Comparison of ENCODE assay signal across 25 cellular contexts in genomic region chr17:15929941-15930340, GRCh38.
"Had no signal": no experiment of that assay in that cellular context is flagged by ENCODE, and none has a peak within 500 bp of the region (broad histone marks: within the 10 kb centered on the region; RNA-seq: fewer than 3 reads in every experiment).

No MANE protein-coding gene starts in this region.

- H3K4me3 Mint-ChIP-seq: mesothelial cell of epicardium; naive B cell; natural killer cell; nephron progenitor cell; neural progenitor cell; stimulated activated effector memory CD8-positive, alpha-beta T cell treated with anti-CD3 and anti-CD28 coated beads, Interleukin-12 subunit alpha, Interleukin-12 subunit beta, amount 100 ng/mL, for 72 hours; stimulated activated naive CD8-positive, alpha-beta T cell treated with anti-CD3 and anti-CD28 coated beads, Interleukin-15, Interleukin-2, amounts not matched to agents 100 ng/mL and 50 ng/mL, for 24 hours had no signal

- H3K36me3 Mint-ChIP-seq: mesothelial cell of epicardium; natural killer cell; neural progenitor cell; stimulated activated effector memory CD8-positive, alpha-beta T cell treated with anti-CD3 and anti-CD28 coated beads, Interleukin-12 subunit alpha, Interleukin-12 subunit beta, amount 100 ng/mL, for 72 hours had no signal

- H2AFZ ChIP-seq: neural progenitor cell, parathyroid adenoma had no signal

- H3K9me3 Mint-ChIP-seq: nephron progenitor cell; neural progenitor cell; stimulated activated effector memory CD8-positive, alpha-beta T cell treated with anti-CD3 and anti-CD28 coated beads, Interleukin-12 subunit alpha, Interleukin-12 subunit beta, amount 100 ng/mL, for 72 hours; stimulated activated naive CD8-positive, alpha-beta T cell treated with anti-CD3 and anti-CD28 coated beads, Interleukin-15, Interleukin-2, amounts not matched to agents 100 ng/mL and 50 ng/mL, for 24 hours had no signal

- H3K27ac ChIP-seq: left ventricle myocardium inferior, neural progenitor cell, neutrophil, parathyroid adenoma, right atrium auricular region, right lobe of liver, skin epidermis, suprapubic skin, thoracic aorta, tibial artery, uterus had no signal

- H3K27me3 ChIP-seq: neural progenitor cell, neutrophil, right atrium auricular region, right lobe of liver, suprapubic skin, uterus had no signal

- H3K4me2 ChIP-seq: neural progenitor cell had no signal

- H3K4me1 ChIP-seq: neural progenitor cell, parathyroid adenoma, right atrium auricular region, right lobe of liver, suprapubic skin, tibial artery, uterus had no signal

- ATAC-seq: natural killer cell; right lobe of liver; stimulated activated effector memory CD8-positive, alpha-beta T cell treated with anti-CD3 and anti-CD28 coated beads, Interleukin-12 subunit alpha, Interleukin-12 subunit beta, amount 100 ng/mL, for 72 hours had no signal

- DNase-seq: hippocampal formation; left ventricle myocardium inferior; mesendoderm; naive B cell; natural killer cell; nephron progenitor cell; occipital lobe; right lobe of liver; stimulated activated CD4-positive, alpha-beta T cell treated with anti-CD3 and anti-CD28 coated beads, Interleukin-4, amount 100 ng/mL, for 24 hours; stimulated activated naive CD4-positive, alpha-beta T cell; tibial artery; trophoblast cell; uterus had no signal

- H3K79me2 ChIP-seq: parathyroid adenoma had no signal

- H3K9me3 ChIP-seq: left ventricle myocardium inferior, neutrophil, right atrium auricular region, right lobe of liver, suprapubic skin, thoracic aorta, tibial artery, uterus had no signal

- H3K27ac Mint-ChIP-seq: mesothelial cell of epicardium; naive B cell; natural killer cell; nephron progenitor cell; neural progenitor cell; progenitor cell of endocrine pancreas; stimulated activated effector memory CD8-positive, alpha-beta T cell treated with anti-CD3 and anti-CD28 coated beads, Interleukin-12 subunit alpha, Interleukin-12 subunit beta, amount 100 ng/mL, for 72 hours; stimulated activated naive CD8-positive, alpha-beta T cell treated with anti-CD3 and anti-CD28 coated beads, Interleukin-15, Interleukin-2, amounts not matched to agents 100 ng/mL and 50 ng/mL, for 24 hours had no signal

- H3K4me3 ChIP-seq: left ventricle myocardium inferior, lung, neural progenitor cell, right atrium auricular region, right lobe of liver, skin epidermis, suprapubic skin, thoracic aorta, tibial artery, uterus had no signal

- H3K36me3 ChIP-seq: left ventricle myocardium inferior, neural progenitor cell, neutrophil, right atrium auricular region, right lobe of liver, suprapubic skin, thoracic aorta, tibial artery, uterus had no signal
